In the genomic region with DNA sequence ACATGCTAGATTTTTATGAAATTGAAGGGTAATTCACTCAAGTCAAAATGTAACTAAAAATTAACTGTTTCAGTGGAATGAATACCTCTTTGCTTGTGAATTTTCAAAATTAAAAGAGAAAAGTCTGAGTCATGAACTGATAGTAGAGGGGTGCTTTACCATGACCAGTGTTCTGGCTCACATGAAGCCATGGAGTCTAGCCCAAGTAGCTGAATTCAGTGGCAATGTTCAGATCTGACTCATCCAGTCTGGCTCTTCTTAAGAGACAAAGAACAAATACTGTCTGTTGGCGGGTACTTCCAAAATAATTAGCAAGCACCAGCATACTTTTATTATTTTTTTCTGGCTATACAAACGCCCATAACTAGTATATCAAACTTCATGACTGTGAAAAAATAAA, we compare ENCODE assay signal across 19 cellular contexts.
DNase-seq lines count a peak whose midpoint lies in the region; ATAC-seq and TF ChIP-seq lines count a peak whose summit lies in the region.
"Had no signal": no experiment of that assay in that cellular context is flagged by ENCODE, and none has a peak within 500 bp of the region (broad histone marks: within the 10 kb centered on the region; RNA-seq: fewer than 3 reads in every experiment).

No MANE protein-coding gene starts in this region.

- TF ChIP-seq POLR2A in stomach (IDR thresholded peaks at IDR 0.05) (no peak), upper lobe of left lung (IDR thresholded peaks at IDR 0.05) (no peak)

- 46 to 68% (median 54%) methylated on average over 2 of the region's 2 CpGs for WGBS in stomach, 5 donors
- WGBS in upper lobe of left lung, 2 donors, result 65 to 74% methylated on average over 2 of the region's 2 CpGs

- H3K27me3 ChIP-seq in stomach (no peaks in the 10 kb centered on the region), left ventricle myocardium inferior (ENCODE audit: low read depth) (no peaks in the 10 kb centered on the region), upper lobe of left lung (no peaks in the 10 kb centered on the region)

- DNase-seq in A172 (ENCODE audit: low spot score) (peak; percentile 24), GM20000 (ENCODE audit: low spot score) (peak; percentile 3), SK-MEL-5 (ENCODE audit: low read depth, low spot score) (peak; percentile 36), RPMI8226 (no peak), stomach (no peak), left ventricle myocardium inferior (no peak), upper lobe of left lung (no peak)
- DNase-seq: 8988T; activated CD4-positive, CD25-positive, alpha-beta regulatory T cell treated with anti-CD3 and anti-CD28 coated beads, Interleukin-2, amount 50 U/mL, for 72 hours; activated CD8-positive, alpha-beta memory T cell treated with anti-CD3 and anti-CD28 coated beads, Interleukin-2, amount 10 ng/mL, durations not matched to agents 7 days and 5 days; dermis blood vessel endothelial cell; DMS153; erythroblast; NCI-H345; nephron progenitor cell; SHP77 had no signal

- intact Hi-C loops in stomach (cut with DNase I; ENCODE audit: low total_unique reads) (no loop called here), left ventricle myocardium inferior (cut with micrococcal nuclease) (no loop called here)

- H3K27ac ChIP-seq in stomach (no peak overlapping the region), left ventricle myocardium inferior (replicated peaks) (no peak overlapping the region), upper lobe of left lung (no peak overlapping the region)
- H3K27ac ChIP-seq: C4-2B had no signal

- in situ Hi-C loops in SK-MEL-5 (cut with HindIII; ENCODE audit: low pct_unique_long_range_greater_than_20kb, low sequenced_read_pairs), result no loop called here

- H3K9me3 ChIP-seq in stomach, result peaks cover 0 to 6% (median 0%) of the 10 kb centered on the region in 4 donors
- peaks cover 8% of the 10 kb centered on the region for H3K9me3 ChIP-seq in left ventricle myocardium inferior (replicated peaks)
- H3K9me3 ChIP-seq in upper lobe of left lung, result no peaks in the 10 kb centered on the region

- H3K36me3 ChIP-seq in stomach (no peaks in the 10 kb centered on the region), left ventricle myocardium inferior (no peaks in the 10 kb centered on the region), upper lobe of left lung (no peaks in the 10 kb centered on the region)

- no peaks in the 10 kb centered on the region for H3K4me1 ChIP-seq in stomach
- H3K4me1 ChIP-seq in left ventricle myocardium inferior, result no peaks in the 10 kb centered on the region
- no peaks in the 10 kb centered on the region for H3K4me1 ChIP-seq in upper lobe of left lung

- H3K4me3 ChIP-seq in stomach (no peak overlapping the region), left ventricle myocardium inferior (no peak overlapping the region), upper lobe of left lung (no peak overlapping the region)

- ATAC-seq in HG03103 (IDR thresholded peaks at IDR 0.05; ENCODE audit: low read depth, unreplicated experiment) (peak; percentile 42), upper lobe of left lung (ENCODE audit: low FRiP score in 2 of 2) (no peak)
- ATAC-seq: activated CD8-positive, alpha-beta memory T cell treated with anti-CD3 and anti-CD28 coated beads, Interleukin-2, amount 10 ng/mL, durations not matched to agents 7 days and 5 days; HCT116 had no signal

- TF ChIP-seq CTCF in GM20000 (IDR thresholded peaks at IDR 0.05; ENCODE audit: extremely low read depth, missing control alignments) (no peak), stomach (IDR thresholded peaks at IDR 0.05) (no peak), left ventricle myocardium inferior (IDR thresholded peaks at IDR 0.05; ENCODE audit: borderline replicate concordance) (no peak), upper lobe of left lung (IDR thresholded peaks at IDR 0.05) (no peak)

- TF ChIP-seq EP300 in stomach (IDR thresholded peaks at IDR 0.05) (no peak), upper lobe of left lung (IDR thresholded peaks at IDR 0.05) (no peak)

Comparison
In these comparisons a context has a peak if more than half of its experiments do, and no peak if none do; other contexts are left out.
1. DNase-seq: peak in A172 (single experiment), GM20000 (single experiment) and SK-MEL-5 (single experiment); none in RPMI8226 (single experiment), stomach (single experiment), left ventricle myocardium inferior (single experiment) and upper lobe of left lung (0 of 2).